ENCODE assay signal across 21 cellular contexts in genomic region chr15:80162059-80162554, GRCh38. TPM values are rescaled to one million over a fixed set of nuclear protein-coding genes. Genes with fewer than 3 reads are reported as not detected.
DNase-seq lines count a peak whose midpoint lies in the region; FAIRE-seq and TF ChIP-seq lines count a peak whose summit lies in the region.
"Had no signal": no experiment of that assay in that cellular context is flagged by ENCODE, and none has a peak within 500 bp of the region (broad histone marks: within the 10 kb centered on the region; RNA-seq: fewer than 3 reads in every experiment).

No MANE protein-coding gene starts in this region.

- H3K36me3 ChIP-seq in HEK293 (ENCODE audit: control insufficient read depth in 2 of 2, insufficient read depth in 1 of 2, low read length in 2 of 2) (peaks cover 6 to 54% of the 10 kb centered on the region in 2 experiments; a peak in 2 of 3 replicates), WERI-Rb-1 (no peaks in the 10 kb centered on the region), prostate gland (no peaks in the 10 kb centered on the region), small intestine (ENCODE audit: control insufficient read depth in 2 of 2, insufficient read depth in 2 of 2, low read length in 2 of 2) (no peaks in the 10 kb centered on the region)
- H3K36me3 ChIP-seq: transverse colon had no signal

- H3K4me1 ChIP-seq in HEK293 (ENCODE audit: control insufficient read depth, insufficient read depth, low read length) (no peaks in the 10 kb centered on the region), prostate gland (replicated peaks) (peaks cover 2% of the 10 kb centered on the region), small intestine (ENCODE audit: control insufficient read depth in 2 of 2, insufficient read depth in 1 of 2, low read depth in 1 of 2, low read length in 1 of 2) (peaks cover 14 to 15% of the 10 kb centered on the region in 2 donors)

- no peak for TF ChIP-seq POLR2A in prostate gland (IDR thresholded peaks at IDR 0.05)

- no peak overlapping the region for H3K4me3 ChIP-seq in HEK293 (ENCODE audit: low read depth, low read length)
- no peak overlapping the region for H3K4me3 ChIP-seq in WERI-Rb-1 (ENCODE audit: low read depth, low read length)
- no peak overlapping the region for H3K4me3 ChIP-seq in fibroblast of the aortic adventitia (ENCODE audit: low read depth, low read length)
- no peak overlapping the region for H3K4me3 ChIP-seq in prostate gland
- H3K4me3 ChIP-seq in small intestine (ENCODE audit: low read depth in 1 of 2, low read length in 2 of 2): no peak overlapping the region
- H3K4me3 ChIP-seq: dorsolateral prefrontal cortex, transverse colon had no signal

- no peaks in the 10 kb centered on the region for H3K27me3 ChIP-seq in WERI-Rb-1 (ENCODE audit: insufficient read depth, low read depth, severe bottlenecking)
- H3K27me3 ChIP-seq in prostate gland (replicated peaks; ENCODE audit: insufficient read depth): no peaks in the 10 kb centered on the region
- H3K27me3 ChIP-seq in small intestine (ENCODE audit: control insufficient read depth in 2 of 2, insufficient read depth in 2 of 2, low read length in 2 of 2): no peaks in the 10 kb centered on the region
- H3K27me3 ChIP-seq: dorsolateral prefrontal cortex, transverse colon had no signal

- H3K9me3 ChIP-seq in HEK293 (ENCODE audit: control insufficient read depth, insufficient read depth, low read depth, low read length) (no peaks in the 10 kb centered on the region), WERI-Rb-1 (ENCODE audit: severe bottlenecking) (no peaks in the 10 kb centered on the region), prostate gland (no peaks in the 10 kb centered on the region), small intestine (ENCODE audit: control insufficient read depth, low read depth) (no peaks in the 10 kb centered on the region)
- H3K9me3 ChIP-seq: transverse colon had no signal

- intact Hi-C loops in prostate gland (cut with DNase I): no loop called here

- no peak overlapping the region for H3K27ac ChIP-seq in HEK293 (ENCODE audit: extremely low read depth, low read depth, low read length)
- no peak overlapping the region; the same call in 1 of the 2 replicates for H3K27ac ChIP-seq in WERI-Rb-1
- H3K27ac ChIP-seq in prostate gland: no peak overlapping the region
- peak overlapping the region in 1 of 2 donors; percentile 50 for H3K27ac ChIP-seq in small intestine (ENCODE audit: low read depth in 1 of 2, low read length in 1 of 2)
- H3K27ac ChIP-seq: dorsolateral prefrontal cortex had no signal

- CTCF ChIA-PET in HEK293 (lab: Yijun Ruan, JAX): interaction anchor here (0.6 to 1.4 kb wide), 2 partner anchors 101 to 284 kb away, joined by 3 to 5 read pairs; no protein-coding TSS in a partner anchor

- peak; percentile 20 for DNase-seq in WERI-Rb-1
- DNase-seq in fibroblast of the aortic adventitia (ENCODE audit: low read depth): peak; percentile 83
- peak; percentile 44 for DNase-seq in prostate gland (ENCODE audit: low spot score)
- DNase-seq in NCI-H2196 (lab: John Stamatoyannopoulos, UW; ENCODE audit: unreplicated experiment): no peak
- no peak for DNase-seq in small intestine
- no peak for DNase-seq in NCI-H2227 (lab: John Stamatoyannopoulos, UW; ENCODE audit: unreplicated experiment)
- no peak for DNase-seq in AG20443 (ENCODE audit: low spot score)
- DNase-seq: activated CD4-positive, alpha-beta memory T cell treated with anti-CD3 and anti-CD28 coated beads, Interleukin-2, amount 10 ng/mL, durations not matched to agents 7 days and 5 days; activated naive CD8-positive, alpha-beta T cell treated with anti-CD3 and anti-CD28 coated beads for 36 hours; activated T-cell treated with anti-CD3 and anti-CD28 coated beads, Interleukin-2, amount 50 U/mL, for 72 hours; DMS79 treated with DMSO at 0.1 percent for 48 hours; dorsolateral prefrontal cortex; NCI-H1048; retina; Right ventricle myocardium superior; stimulated activated naive B cell treated with anti-CD40 and anti-IgM and Interleukin-4, amounts not matched to agents 10 μg/mL and 1 μg/mL and 100 μg/mL, for 72 hours; T-cell; transverse colon had no signal

- POLR2A ChIA-PET in HEK293 (lab: Yijun Ruan, JAX): no interaction called here

- no peak for FAIRE-seq in small intestine (lab: Jason Lieb, UNC)
- FAIRE-seq: bronchial epithelial cell, keratinocyte had no signal

- 43% methylated on average over 6 of the region's 6 CpGs for WGBS in prostate gland
- 26 to 46% (median 37%) methylated on average over 6 of the region's 6 CpGs for WGBS in small intestine, 3 donors

- TF ChIP-seq CTCF in HEK293 (tag by site-specific recombination; IDR thresholded peaks at IDR 0.05) (no peak), WERI-Rb-1 (IDR thresholded peaks at IDR 0.05; ENCODE audit: low read depth, low read length) (no peak), fibroblast of the aortic adventitia (IDR thresholded peaks at IDR 0.05; ENCODE audit: insufficient read depth, low read length) (no peak), prostate gland (IDR thresholded peaks at IDR 0.05) (no peak)

TF ChIP-seq in HEK293, 187 proteins besides CTCF, POLR2A, EP300 and RAD21:
- TF ChIP-seq, protein P1, sequence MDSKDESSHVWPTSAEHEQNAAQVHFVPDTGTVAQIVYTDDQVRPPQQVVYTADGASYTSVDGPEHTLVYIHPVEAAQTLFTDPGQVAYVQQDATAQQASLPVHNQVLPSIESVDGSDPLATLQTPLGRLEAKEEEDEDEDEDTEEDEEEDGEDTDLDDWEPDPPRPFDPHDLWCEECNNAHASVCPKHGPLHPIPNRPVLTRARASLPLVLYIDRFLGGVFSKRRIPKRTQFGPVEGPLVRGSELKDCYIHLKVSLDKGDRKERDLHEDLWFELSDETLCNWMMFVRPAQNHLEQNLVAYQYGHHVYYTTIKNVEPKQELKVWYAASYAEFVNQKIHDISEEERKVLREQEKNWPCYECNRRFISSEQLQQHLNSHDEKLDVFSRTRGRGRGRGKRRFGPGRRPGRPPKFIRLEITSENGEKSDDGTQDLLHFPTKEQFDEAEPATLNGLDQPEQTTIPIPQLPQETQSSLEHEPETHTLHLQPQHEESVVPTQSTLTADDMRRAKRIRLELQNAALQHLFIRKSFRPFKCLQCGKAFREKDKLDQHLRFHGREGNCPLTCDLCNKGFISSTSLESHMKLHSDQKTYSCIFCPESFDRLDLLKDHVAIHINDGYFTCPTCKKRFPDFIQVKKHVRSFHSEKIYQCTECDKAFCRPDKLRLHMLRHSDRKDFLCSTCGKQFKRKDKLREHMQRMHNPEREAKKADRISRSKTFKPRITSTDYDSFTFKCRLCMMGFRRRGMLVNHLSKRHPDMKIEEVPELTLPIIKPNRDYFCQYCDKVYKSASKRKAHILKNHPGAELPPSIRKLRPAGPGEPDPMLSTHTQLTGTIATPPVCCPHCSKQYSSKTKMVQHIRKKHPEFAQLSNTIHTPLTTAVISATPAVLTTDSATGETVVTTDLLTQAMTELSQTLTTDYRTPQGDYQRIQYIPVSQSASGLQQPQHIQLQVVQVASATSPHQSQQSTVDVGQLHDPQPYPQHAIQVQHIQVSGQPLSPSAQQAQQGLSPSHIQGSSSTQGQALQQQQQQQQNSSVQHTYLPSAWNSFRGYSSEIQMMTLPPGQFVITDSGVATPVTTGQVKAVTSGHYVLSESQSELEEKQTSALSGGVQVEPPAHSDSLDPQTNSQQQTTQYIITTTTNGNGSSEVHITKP (tag by site-specific recombination; IDR thresholded peaks at IDR 0.05): peak; percentile 24; the same call in 1 of the 2 replicates
- no peak for TF ChIP-seq HOXA7 (CRISPR knock-in tag; IDR thresholded peaks at IDR 0.05; ENCODE audit: borderline replicate concordance)

RNA-seq across cellular contexts. Expression of gene FAH, which starts 9.3 kb away (rescaled TPM):
- 28.9 and 38.1 TPM in 2 replicates for total RNA-seq in fibroblast of the aortic adventitia (ENCODE audit: low replicate concordance)
- 10 to 100 TPM; 26.7 to 51.4 TPM for total RNA-seq in prostate gland
- polyA plus RNA-seq in small intestine: 10 to 100 TPM; 26.3 to 54.9 (median 42.5) TPM

Comparison
In these comparisons a context has a peak if more than half of its experiments do, and no peak if none do; other contexts are left out.
1. DNase-seq: peak in WERI-Rb-1 (single experiment), fibroblast of the aortic adventitia (single experiment) and prostate gland (single experiment); none in NCI-H2196 (single experiment), small intestine (single experiment), NCI-H2227 (single experiment) and AG20443 (single experiment).